Comparison of ENCODE assay signal across 8 cellular contexts in the genomic region with DNA sequence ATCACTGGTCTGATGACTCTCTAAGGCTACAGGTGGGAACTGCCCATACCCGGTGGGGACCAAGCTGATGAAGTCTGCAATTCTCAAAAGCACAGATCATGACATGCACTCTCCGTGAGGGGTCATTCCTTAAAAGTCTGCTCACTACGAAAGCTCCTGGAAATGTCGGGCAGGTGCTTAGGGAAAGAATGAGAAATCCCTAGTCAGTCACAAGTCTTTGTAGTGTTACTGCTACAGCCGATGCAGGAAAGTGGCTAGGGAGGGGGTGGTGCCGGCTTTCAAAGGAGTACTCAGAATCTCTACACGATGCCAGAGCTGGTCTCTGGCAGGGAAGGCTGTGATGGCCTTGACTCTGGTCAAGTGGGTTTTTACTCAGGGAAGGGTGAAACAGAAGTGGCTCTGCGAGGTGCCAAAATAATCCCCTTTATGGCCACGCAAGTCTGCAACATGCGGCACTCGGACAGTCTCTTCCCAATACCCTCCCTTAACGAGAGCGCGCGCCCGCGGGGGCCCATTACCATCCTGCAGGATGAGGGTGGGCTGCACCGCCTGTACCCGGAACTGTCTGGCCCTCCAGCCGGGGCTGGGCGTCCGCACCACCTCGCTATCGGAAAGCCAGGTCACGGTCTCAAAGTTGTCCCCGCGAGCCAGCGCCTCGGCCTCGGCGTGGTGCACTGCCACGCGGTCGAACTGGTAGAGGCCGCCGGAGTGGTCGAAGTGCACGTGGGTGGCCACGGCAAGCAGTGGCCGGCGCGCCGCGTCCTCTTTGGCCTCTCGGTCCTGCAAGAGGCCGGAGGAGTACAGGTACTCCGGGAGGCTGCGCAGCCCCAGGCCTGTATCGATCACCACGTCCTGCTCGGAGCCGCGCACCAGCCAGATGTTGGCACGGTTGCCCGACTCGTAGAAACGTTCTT. TPM values are rescaled to one million over a fixed set of nuclear protein-coding genes. Genes with fewer than 3 reads are reported as not detected.
DNase-seq lines count a peak whose midpoint lies in the region; FAIRE-seq and TF ChIP-seq lines count a peak whose summit lies in the region.

No MANE protein-coding gene starts in this region.

- peaks cover 4 to 44% of the 10 kb centered on the region in 2 experiments; a peak in 3 of 4 replicates for H3K79me2 ChIP-seq in H1 (ENCODE audit: control insufficient read depth in 1 of 2, insufficient read depth in 2 of 2, low read length in 2 of 2)
- peaks cover 5% of the 10 kb centered on the region for H3K79me2 ChIP-seq in mesendoderm (ENCODE audit: control insufficient read depth, insufficient read depth, low read length)

- no peak overlapping the region for H3K14ac ChIP-seq in H1 (ENCODE audit: insufficient read length)

- peak overlapping the region; percentile 97 for H4K8ac ChIP-seq in H1 (ENCODE audit: extremely low read depth, insufficient read depth, low read length)
- no peak overlapping the region for H4K8ac ChIP-seq in mesendoderm (ENCODE audit: low read depth, low read length)

- H3K27ac ChIP-seq in H1 (ENCODE audit: low read depth, low read length) (peak overlapping the region; percentile 23; the same call in 1 of the 2 replicates), mesendoderm (ENCODE audit: low read depth, low read length) (no peak overlapping the region)

- DNase-seq in DMS79 treated with DMSO at 0.1 percent for 48 hours (lab: John Stamatoyannopoulos, UW), result peak; percentile 4
- no peak for DNase-seq in DMS79 (lab: John Stamatoyannopoulos, UW)
- peak; percentile 15 for DNase-seq in HEK293T (ENCODE audit: extremely low spot score)
- DNase-seq in NB4 (ENCODE audit: low read depth), result peak; percentile 54
- DNase-seq in activated CD4-positive, alpha-beta T cell treated with anti-CD3 and anti-CD28 coated beads for 4 hours, result peak; percentile 12 to 16
- DNase-seq in H1 (ENCODE audit: low read depth in 1 of 2, low spot score in 2 of 2), result peak in 1 of 2 experiments; percentile 71
- DNase-seq in mesendoderm, result peak; percentile 64
- peak; percentile 46 for DNase-seq in stimulated activated CD8-positive, alpha-beta memory T cell treated with anti-CD3 and anti-CD28 coated beads, Interleukin-4, amount 100 ng/mL, for 48 hours

- H3K9ac ChIP-seq in H1 (replicated peaks in 1 of 4; ENCODE audit: extremely low read depth in 1 of 4, low read depth in 3 of 4, low read length in 3 of 4) (peak overlapping the region; percentile 57 to 79 (median 72)), mesendoderm (ENCODE audit: low read length) (peak overlapping the region; percentile 89)

- H2BK20ac ChIP-seq in H1 (ENCODE audit: low read length), result no peak overlapping the region

- H3K4ac ChIP-seq in H1 (replicated peaks; ENCODE audit: insufficient read length, low read depth, low read length) (peak overlapping the region; percentile 48), mesendoderm (ENCODE audit: low read depth, low read length) (no peak overlapping the region)

- H2AK5ac ChIP-seq in H1 (ENCODE audit: low read depth, low read length), result no peak overlapping the region
- H2AK5ac ChIP-seq in mesendoderm (ENCODE audit: low read length), result no peak overlapping the region

- CTCF ChIA-PET in HEK293T (lab: Yijun Ruan, JAX), result interaction anchor here (0.6 to 0.8 kb wide), 2 partner anchors 8 to 56 kb away, joined by 3 read pairs; partner anchors contain the start of gene LYSMD3
- CTCF ChIA-PET in H1 (lab: Charles Lee; ENCODE audit: partially characterized antibody), result interaction anchor here (0.8 to 1.7 kb wide), 6 partner anchors 31 to 109 kb away, joined by 3 to 8 read pairs (median 5); partner anchors contain the start of gene LYSMD3

- H3K56ac ChIP-seq in H1 (replicated peaks; ENCODE audit: insufficient read length, low read depth, low read length), result peak overlapping the region; percentile 32
- H3K56ac ChIP-seq in mesendoderm (ENCODE audit: low read length), result peak overlapping the region; percentile 97

- H2BK120ac ChIP-seq in H1 (replicated peaks; ENCODE audit: low read depth, low read length) (no peak overlapping the region), mesendoderm (ENCODE audit: low read depth, low read length) (no peak overlapping the region)

- H3K36me3 ChIP-seq in H1 (ENCODE audit: control insufficient read depth in 2 of 4, insufficient read depth in 4 of 4, low read length in 3 of 4) (no peaks in the 10 kb centered on the region; a peak in 1 of 8 replicates), mesendoderm (ENCODE audit: control insufficient read depth, insufficient read depth, low read length) (no peaks in the 10 kb centered on the region)

- H3K23me2 ChIP-seq in H1 (ENCODE audit: low read depth, low read length), result peaks cover 24% of the 10 kb centered on the region

- H3K27me3 ChIP-seq in H1 (replicated peaks in 1 of 4; ENCODE audit: control insufficient read depth in 3 of 4, extremely low read depth in 1 of 4, insufficient read depth in 3 of 4, low read length in 3 of 4) (no peaks in the 10 kb centered on the region), mesendoderm (ENCODE audit: insufficient read depth, low read length, poor library complexity) (no peaks in the 10 kb centered on the region)

- H3K4me2 ChIP-seq in H1 (ENCODE audit: insufficient read depth in 1 of 2, low read depth in 2 of 2, low read length in 2 of 2) (peak overlapping the region; percentile 90 to 92), mesendoderm (ENCODE audit: low read length) (peak overlapping the region; percentile 93)

- H3K79me1 ChIP-seq in H1 (ENCODE audit: low read depth, low read length) (no peaks in the 10 kb centered on the region; the same call in 1 of the 2 replicates), mesendoderm (ENCODE audit: low read length) (no peaks in the 10 kb centered on the region)

- peak overlapping the region; percentile 95 for H3K18ac ChIP-seq in H1 (ENCODE audit: extremely low read depth, low read length)
- H3K18ac ChIP-seq in mesendoderm (ENCODE audit: low read length), result no peak overlapping the region

- peak overlapping the region; percentile 82 for H2BK12ac ChIP-seq in H1 (ENCODE audit: low read depth, low read length)

- no peak for TF ChIP-seq RAD21 in H1 (IDR thresholded peaks at IDR 0.05 in 1 of 2, conservative IDR thresholded peaks at IDR 0.05 in 1 of 2; ENCODE audit: low read depth in 2 of 2, low read length in 2 of 2)

- no peaks in the 10 kb centered on the region for H4K20me1 ChIP-seq in H1 (replicated peaks in 1 of 2; ENCODE audit: control insufficient read depth in 1 of 2, insufficient read depth in 2 of 2, low read length in 2 of 2)

- H2BK5ac ChIP-seq in H1 (ENCODE audit: low read depth, low read length) (peak overlapping the region; percentile 87), mesendoderm (ENCODE audit: low read length) (no peak overlapping the region)

- H4K5ac ChIP-seq in H1 (ENCODE audit: insufficient read length, low read depth, low read length) (peak overlapping the region; percentile 73), mesendoderm (ENCODE audit: low read length) (no peak overlapping the region)

- H3K23ac ChIP-seq in H1 (ENCODE audit: insufficient read length), result no peak overlapping the region
- H3K23ac ChIP-seq in mesendoderm (ENCODE audit: low read length), result peak overlapping the region; percentile 83

- TF ChIP-seq CTCF in NB4 (IDR thresholded peaks at IDR 0.05; ENCODE audit: low read depth, low read length) (no peak), H1 (IDR thresholded peaks at IDR 0.05; ENCODE audit: control extremely low read depth in 1 of 3, insufficient read depth in 1 of 3, low read depth in 1 of 3, low read length in 3 of 3) (no peak)

- POLR2A ChIA-PET in HEK293T (lab: Yijun Ruan, JAX) (interaction anchor here (0.6 to 3.3 kb wide), 15 partner anchors 8 to 141 kb away, joined by 3 to 17 read pairs (median 5); partner anchors contain the start of genes CETN3 and LYSMD3), H1 (lab: Charles Lee; ENCODE audit: partially characterized antibody) (interaction anchor here (0.7 to 2.9 kb wide), 8 partner anchors 9 to 89 kb away, joined by 3 to 9 read pairs (median 4); partner anchors contain the start of genes ADGRV1 and CETN3)

- TF ChIP-seq EP300 in H1 (IDR thresholded peaks at IDR 0.05; ENCODE audit: borderline replicate concordance in 1 of 2, low read depth in 2 of 2, low read length in 2 of 2), result no peak

- peak overlapping the region; percentile 93 for H2AFZ ChIP-seq in H1 (ENCODE audit: low read length)

- 2% methylated on average over 44 of the region's 57 CpGs; no CpG with 5 or more reads in 1 of the 2 experiments for WGBS in H1 (ENCODE audit: extremely low coverage in 1 of 2, insufficient coverage in 1 of 2, insufficient read length in 1 of 2, insufficient replicate concordance in 2 of 2, low coverage in 1 of 2, low lambda C conversion rate in 2 of 2, missing lambda C conversion rate in 1 of 2), 2 experiments
- WGBS in mesendoderm (ENCODE audit: extremely low coverage, insufficient coverage, low lambda C conversion rate), result no CpG with 5 or more reads among the region's 57 CpGs

- H4K91ac ChIP-seq in H1 (replicated peaks; ENCODE audit: insufficient read length, low read length), result peak overlapping the region; percentile 83

- TF ChIP-seq POLR2A in NB4 (IDR thresholded peaks at IDR 0.05; ENCODE audit: extremely low read depth, insufficient read length) (no peak), H1 (IDR thresholded peaks at IDR 0.05; ENCODE audit: control extremely low read depth in 1 of 2, low read depth in 2 of 2, low read length in 2 of 2) (no peak; a peak in 1 of 3 replicates)

- H3K4me1 ChIP-seq in H1 (replicated peaks in 1 of 4; ENCODE audit: control insufficient read depth in 3 of 4, insufficient read depth in 4 of 4, low read length in 3 of 4), result peaks cover 3 to 18% (median 10%) of the 10 kb centered on the region in 4 experiments; a peak in 6 of 7 replicates
- H3K4me1 ChIP-seq in mesendoderm (ENCODE audit: control insufficient read depth, low read depth, low read length), result peaks cover 12% of the 10 kb centered on the region

- peak overlapping the region; percentile 79 for H3K4me3 ChIP-seq in NB4 (ENCODE audit: low read depth, low read length)
- peak overlapping the region; percentile 58 to 91 (median 86) for H3K4me3 ChIP-seq in H1 (ENCODE audit: extremely low read depth in 1 of 4, insufficient read depth in 2 of 4, low read depth in 3 of 4, low read length in 4 of 4)
- H3K4me3 ChIP-seq in mesendoderm (ENCODE audit: low read length), result peak overlapping the region; percentile 80

- no peaks in the 10 kb centered on the region for H3K9me3 ChIP-seq in H1 (ENCODE audit: insufficient read depth in 2 of 2, low read depth in 1 of 2, low read length in 1 of 2)

- H2BK15ac ChIP-seq in H1 (ENCODE audit: low read length), result peak overlapping the region; percentile 93; the same call in 1 of the 2 replicates
- no peak overlapping the region for H2BK15ac ChIP-seq in mesendoderm (replicated peaks; ENCODE audit: low read depth)

- peak; percentile 42 for FAIRE-seq in H1 (lab: Jason Lieb, UNC)

RNA-seq across cellular contexts. Expression of gene MBLAC2, which starts 1.0 kb away (rescaled TPM):
- total RNA-seq in H1 (2021; fragmentation: NEBNext Ultra II Directional; extraction: Animal tissue kit (Norgen Biotek cat#: 25700)), result 5.7 and 6.7 TPM in 2 replicates
- 2.8 and 4.8 TPM in 2 replicates for polyA plus RNA-seq in H1 (2011; rRNA removed)
- polyA plus RNA-seq in H1 (2011; cell fraction: cytosol; rRNA removed), result 3.6 TPM
- 4.7 TPM for polyA plus RNA-seq in H1 (2011; cell fraction: nucleus; rRNA removed)
- 2.3 to 3.0 TPM (median 2.7 TPM) in 4 replicates for polyA plus RNA-seq in H1 (2012, experiment 1 of 2)
- polyA plus RNA-seq in H1 (2012, experiment 2 of 2), result 0.96 TPM
- 4.9 TPM for polyA plus RNA-seq in H1 (2013, experiment 1 of 2)
- polyA plus RNA-seq in H1 (2013, experiment 2 of 2), result 4.3 TPM
- polyA minus RNA-seq in H1 (2011; rRNA and poly(A)+ RNA removed), result 5.7 and 5.9 TPM in 2 replicates
- polyA minus RNA-seq in H1 (2011; cell fraction: cytosol; rRNA and poly(A)+ RNA removed), result 6.0 TPM
- polyA minus RNA-seq in H1 (2011; cell fraction: nucleus; rRNA and poly(A)+ RNA removed), result 22.8 TPM
- 3.5 TPM for polyA plus RNA-seq in mesendoderm (2013, experiment 1 of 2)
- polyA plus RNA-seq in mesendoderm (2013, experiment 2 of 2), result 3.6 TPM

RNA-seq across cellular contexts. Expression of gene POLR3G, which starts 1.1 kb away (rescaled TPM):
- 163 and 179 TPM in 2 replicates for total RNA-seq in H1 (2021; fragmentation: NEBNext Ultra II Directional; extraction: Animal tissue kit (Norgen Biotek cat#: 25700))
- 119 and 149 TPM in 2 replicates for polyA plus RNA-seq in H1 (2011; rRNA removed)
- polyA plus RNA-seq in H1 (2011; cell fraction: cytosol; rRNA removed), result 127 TPM
- polyA plus RNA-seq in H1 (2011; cell fraction: nucleus; rRNA removed), result 54.1 TPM
- polyA plus RNA-seq in H1 (2012, experiment 1 of 2), result 95.3 to 145 TPM (median 125 TPM) in 4 replicates
- polyA plus RNA-seq in H1 (2012, experiment 2 of 2), result 13.6 TPM
- polyA plus RNA-seq in H1 (2013, experiment 1 of 2), result 227 TPM
- 228 TPM for polyA plus RNA-seq in H1 (2013, experiment 2 of 2)
- polyA minus RNA-seq in H1 (2011; rRNA and poly(A)+ RNA removed), result 62.6 and 70.0 TPM in 2 replicates
- polyA minus RNA-seq in H1 (2011; cell fraction: cytosol; rRNA and poly(A)+ RNA removed), result 76.5 TPM
- 89.6 TPM for polyA minus RNA-seq in H1 (2011; cell fraction: nucleus; rRNA and poly(A)+ RNA removed)
- 113 TPM for polyA plus RNA-seq in mesendoderm (2013, experiment 1 of 2)
- polyA plus RNA-seq in mesendoderm (2013, experiment 2 of 2), result 122 TPM

RNA-seq across cellular contexts. Expression of gene LYSMD3, which starts 55.8 kb away (rescaled TPM):
- total RNA-seq in H1 (2021; fragmentation: NEBNext Ultra II Directional; extraction: Animal tissue kit (Norgen Biotek cat#: 25700)), result 14.9 TPM in 2 replicates
- polyA plus RNA-seq in H1 (2011; rRNA removed), result 2.1 and 3.7 TPM in 2 replicates
- 4.7 TPM for polyA plus RNA-seq in H1 (2011; cell fraction: cytosol; rRNA removed)
- polyA plus RNA-seq in H1 (2011; cell fraction: nucleus; rRNA removed), result 0.91 TPM
- 5.9 to 9.7 TPM (median 7.0 TPM) in 4 replicates for polyA plus RNA-seq in H1 (2012, experiment 1 of 2)
- 0.52 TPM for polyA plus RNA-seq in H1 (2012, experiment 2 of 2)
- polyA plus RNA-seq in H1 (2013, experiment 1 of 2), result 8.4 TPM
- 8.6 TPM for polyA plus RNA-seq in H1 (2013, experiment 2 of 2)
- polyA minus RNA-seq in H1 (2011; rRNA and poly(A)+ RNA removed), result 5.9 and 7.5 TPM in 2 replicates
- polyA minus RNA-seq in H1 (2011; cell fraction: cytosol; rRNA and poly(A)+ RNA removed), result 4.7 TPM
- 9.4 TPM for polyA minus RNA-seq in H1 (2011; cell fraction: nucleus; rRNA and poly(A)+ RNA removed)
- 9.7 TPM for polyA plus RNA-seq in mesendoderm (2013, experiment 1 of 2)
- polyA plus RNA-seq in mesendoderm (2013, experiment 2 of 2), result 9.6 TPM
